In the genomic region with DNA sequence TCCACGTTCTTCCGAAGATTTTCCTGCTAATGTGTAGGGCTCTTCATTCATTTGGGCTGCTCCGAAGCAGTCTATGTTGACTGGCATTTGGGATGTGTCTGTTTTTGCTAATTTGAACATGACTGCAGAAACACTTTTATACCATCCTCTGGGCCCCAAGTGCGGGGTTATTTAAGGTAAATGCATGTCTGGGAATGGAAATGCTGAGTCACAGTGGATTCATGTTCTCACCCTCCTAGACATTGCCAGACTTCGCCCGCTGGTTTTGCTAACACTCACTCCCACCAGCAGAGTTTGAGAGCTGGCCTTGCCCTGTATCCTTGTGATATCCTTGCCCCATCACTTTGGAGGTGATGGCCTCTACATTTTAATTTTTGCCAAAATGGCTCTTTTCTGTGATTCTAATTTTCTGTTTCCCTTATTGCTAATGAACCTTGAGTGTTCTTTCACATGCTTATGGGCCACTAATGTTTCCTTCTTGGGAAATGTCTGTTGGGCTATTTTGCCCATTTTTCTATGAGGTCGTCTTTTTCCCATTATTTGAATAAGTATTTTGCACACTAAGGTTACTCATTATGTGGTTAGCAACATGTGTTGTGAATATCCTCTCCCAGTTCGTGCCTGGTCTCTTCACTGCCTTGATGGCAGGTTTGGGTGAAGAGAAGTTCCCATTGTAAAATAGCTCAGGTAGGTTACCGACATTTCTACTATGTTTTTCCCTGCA, we compare ENCODE assay signal across 12 cellular contexts.
DNase-seq lines count a peak whose midpoint lies in the region; TF ChIP-seq lines count a peak whose summit lies in the region.
"Had no signal": no experiment of that assay in that cellular context is flagged by ENCODE, and none has a peak within 500 bp of the region (broad histone marks: within the 10 kb centered on the region; RNA-seq: fewer than 3 reads in every experiment).

No MANE protein-coding gene starts in this region.

- WGBS in mammary epithelial cell (ENCODE audit: low coverage, missing lambda C conversion rate) = 75% methylated on average over 7 of the region's 9 CpGs

- no peaks in the 10 kb centered on the region for H3K79me2 ChIP-seq in mammary epithelial cell (ENCODE audit: insufficient read depth, low read length)

- H3K4me3 ChIP-seq in NB4 (ENCODE audit: low read depth, low read length) = no peak overlapping the region
- no peak overlapping the region for H3K4me3 ChIP-seq in mammary epithelial cell (replicated peaks in 1 of 3; ENCODE audit: insufficient read depth in 1 of 3, low read depth in 2 of 3, low read length in 3 of 3)
- H3K4me3 ChIP-seq: Peyer's patch had no signal

- no TSS peak for BruUV-seq in mammary epithelial cell (replicated peaks; lab: Mats Ljungman, UMichigan)

- no peaks in the 10 kb centered on the region for H3K27me3 Mint-ChIP-seq in activated T-helper 1 cell treated with anti-CD3 and anti-CD28 coated beads, Interleukin-12 subunit alpha, Interleukin-12 subunit beta, Interleukin-2, Interleukin-4 antibody, amounts not matched to agents 30 ng/mL and 10 ng/mL and 1 ng/mL, durations not matched to agents 14 hours and 24 hours and 36 hours (ENCODE audit: insufficient read depth)

- CTCF ChIA-PET in mammary epithelial cell (lab: Charles Lee; ENCODE audit: low non-redundant PET) = no interaction called here

- H3K27ac ChIP-seq in mammary epithelial cell (ENCODE audit: insufficient read depth, low read depth, low read length) = no peak overlapping the region
- H3K27ac ChIP-seq: Peyer's patch had no signal

- H3K4me1 Mint-ChIP-seq in activated T-helper 1 cell treated with anti-CD3 and anti-CD28 coated beads, Interleukin-12 subunit alpha, Interleukin-12 subunit beta, Interleukin-2, Interleukin-4 antibody, amounts not matched to agents 30 ng/mL and 10 ng/mL and 1 ng/mL, durations not matched to agents 14 hours and 24 hours and 36 hours (ENCODE audit: low read depth) = no peaks in the 10 kb centered on the region

- no peak overlapping the region for H3K27ac Mint-ChIP-seq in activated T-helper 1 cell treated with anti-CD3 and anti-CD28 coated beads, Interleukin-12 subunit alpha, Interleukin-12 subunit beta, Interleukin-2, Interleukin-4 antibody, amounts not matched to agents 30 ng/mL and 10 ng/mL and 1 ng/mL, durations not matched to agents 14 hours and 24 hours and 36 hours
- H3K27ac Mint-ChIP-seq: activated naive CD4-positive, alpha-beta T cell treated with anti-CD3 and anti-CD28 coated beads for 36 hours had no signal

- dilution Hi-C loops in mammary epithelial cell (cut with HindIII; ENCODE audit: low sequenced_read_pairs) = no loop called here

- H3K36me3 ChIP-seq in mammary epithelial cell (ENCODE audit: insufficient read depth, low read length) = no peaks in the 10 kb centered on the region
- H3K36me3 ChIP-seq: Peyer's patch had no signal

- H3K27me3 ChIP-seq in mammary epithelial cell (ENCODE audit: insufficient read depth, low read length) = no peaks in the 10 kb centered on the region
- H3K27me3 ChIP-seq: Peyer's patch had no signal

- no peak overlapping the region for H3K9ac ChIP-seq in mammary epithelial cell (ENCODE audit: insufficient read depth, low read length)

- H2AFZ ChIP-seq in mammary epithelial cell (ENCODE audit: low read depth, low read length) = no peak overlapping the region

- H4K20me1 ChIP-seq in mammary epithelial cell (ENCODE audit: insufficient read depth, low read length) = no peaks in the 10 kb centered on the region

- H3K4me2 ChIP-seq in mammary epithelial cell (ENCODE audit: insufficient read depth, low read depth, low read length) = no peak overlapping the region

- no peaks in the 10 kb centered on the region for H3K36me3 Mint-ChIP-seq in activated T-helper 1 cell treated with anti-CD3 and anti-CD28 coated beads, Interleukin-12 subunit alpha, Interleukin-12 subunit beta, Interleukin-2, Interleukin-4 antibody, amounts not matched to agents 30 ng/mL and 10 ng/mL and 1 ng/mL, durations not matched to agents 14 hours and 24 hours and 36 hours (ENCODE audit: low read depth)

- in situ Hi-C loops in mammary epithelial cell (cut with MboI; ENCODE audit: low sequenced_read_pairs in 2 of 2) = no loop called here

- H3K4me3 Mint-ChIP-seq in activated T-helper 1 cell treated with anti-CD3 and anti-CD28 coated beads, Interleukin-12 subunit alpha, Interleukin-12 subunit beta, Interleukin-2, Interleukin-4 antibody, amounts not matched to agents 30 ng/mL and 10 ng/mL and 1 ng/mL, durations not matched to agents 14 hours and 24 hours and 36 hours = no peak overlapping the region
- H3K4me3 Mint-ChIP-seq: activated naive CD4-positive, alpha-beta T cell treated with anti-CD3 and anti-CD28 coated beads for 36 hours had no signal

- intact Hi-C loops in mammary epithelial cell (cut with micrococcal nuclease) = no loop called here
- intact Hi-C loops in activated T-helper 1 cell treated with anti-CD3 and anti-CD28 coated beads, Interleukin-12 subunit alpha, Interleukin-12 subunit beta, Interleukin-2, Interleukin-4 antibody, amounts not matched to agents 30 ng/mL and 10 ng/mL and 1 ng/mL, durations not matched to agents 14 hours and 24 hours and 36 hours (cut with micrococcal nuclease) = no loop called here

- peak; percentile 55 for DNase-seq in AG20443 (ENCODE audit: low spot score)
- DNase-seq in NB4 (ENCODE audit: low read depth) = peak; percentile 46
- peak; percentile 37 for DNase-seq in mammary epithelial cell
- peak; percentile 24 for DNase-seq in middle frontal gyrus (ENCODE audit: extremely low spot score, low spot score)
- DNase-seq in NCI-H2196 (lab: John Stamatoyannopoulos, UW; ENCODE audit: unreplicated experiment) = no peak
- DNase-seq in NCI-H1417 (lab: John Stamatoyannopoulos, UW) = no peak
- no peak for DNase-seq in activated T-helper 1 cell treated with anti-CD3 and anti-CD28 coated beads, Interleukin-12 subunit alpha, Interleukin-12 subunit beta, Interleukin-2, Interleukin-4 antibody, amounts not matched to agents 30 ng/mL and 10 ng/mL and 1 ng/mL, durations not matched to agents 14 hours and 24 hours and 36 hours (ENCODE audit: low spot score)
- DNase-seq in NCI-H524 treated with DMSO at 0.1 percent for 48 hours (lab: John Stamatoyannopoulos, UW) = no peak
- DNase-seq: activated naive CD4-positive, alpha-beta T cell treated with anti-CD3 and anti-CD28 coated beads for 36 hours; kidney glomerular epithelial cell; NCI-H2107; Peyer's patch had no signal

- no peak for TF ChIP-seq POLR2A in NB4 (IDR thresholded peaks at IDR 0.05; ENCODE audit: extremely low read depth, insufficient read length)

- H3K4me1 ChIP-seq in mammary epithelial cell (ENCODE audit: insufficient read depth, low read length) = peaks cover 28% of the 10 kb centered on the region

- no peaks in the 10 kb centered on the region for H3K9me3 Mint-ChIP-seq in activated T-helper 1 cell treated with anti-CD3 and anti-CD28 coated beads, Interleukin-12 subunit alpha, Interleukin-12 subunit beta, Interleukin-2, Interleukin-4 antibody, amounts not matched to agents 30 ng/mL and 10 ng/mL and 1 ng/mL, durations not matched to agents 14 hours and 24 hours and 36 hours
- H3K9me3 Mint-ChIP-seq: activated naive CD4-positive, alpha-beta T cell treated with anti-CD3 and anti-CD28 coated beads for 36 hours had no signal

- H3K9me3 ChIP-seq in mammary epithelial cell (replicated peaks; ENCODE audit: insufficient read depth, low read length) = no peaks in the 10 kb centered on the region
- H3K9me3 ChIP-seq: Peyer's patch had no signal

- TF ChIP-seq CTCF in NB4 (IDR thresholded peaks at IDR 0.05; ENCODE audit: low read depth, low read length) = no peak
- no peak for TF ChIP-seq CTCF in mammary epithelial cell (conservative IDR thresholded peaks at IDR 0.05 in 1 of 2, IDR thresholded peaks at IDR 0.05 in 1 of 2; ENCODE audit: extremely low read depth in 1 of 2, insufficient read depth in 1 of 2, low read depth in 1 of 2, low read length in 2 of 2)

Comparison
In these comparisons a context has a peak if more than half of its experiments do, and no peak if none do; other contexts are left out.
1. DNase-seq: peak in AG20443 (single experiment), NB4 (single experiment), mammary epithelial cell (single experiment) and middle frontal gyrus (single experiment); none in NCI-H2196 (single experiment), NCI-H1417 (0 of 3), activated T-helper 1 cell treated with anti-CD3 and anti-CD28 coated beads, Interleukin-12 subunit alpha, Interleukin-12 subunit beta, Interleukin-2, Interleukin-4 antibody, amounts not matched to agents 30 ng/mL and 10 ng/mL and 1 ng/mL, durations not matched to agents 14 hours and 24 hours and 36 hours (single experiment) and NCI-H524 treated with DMSO at 0.1 percent for 48 hours (single experiment).